9 cellular contexts compared by ENCODE assay signal in the genomic region with DNA sequence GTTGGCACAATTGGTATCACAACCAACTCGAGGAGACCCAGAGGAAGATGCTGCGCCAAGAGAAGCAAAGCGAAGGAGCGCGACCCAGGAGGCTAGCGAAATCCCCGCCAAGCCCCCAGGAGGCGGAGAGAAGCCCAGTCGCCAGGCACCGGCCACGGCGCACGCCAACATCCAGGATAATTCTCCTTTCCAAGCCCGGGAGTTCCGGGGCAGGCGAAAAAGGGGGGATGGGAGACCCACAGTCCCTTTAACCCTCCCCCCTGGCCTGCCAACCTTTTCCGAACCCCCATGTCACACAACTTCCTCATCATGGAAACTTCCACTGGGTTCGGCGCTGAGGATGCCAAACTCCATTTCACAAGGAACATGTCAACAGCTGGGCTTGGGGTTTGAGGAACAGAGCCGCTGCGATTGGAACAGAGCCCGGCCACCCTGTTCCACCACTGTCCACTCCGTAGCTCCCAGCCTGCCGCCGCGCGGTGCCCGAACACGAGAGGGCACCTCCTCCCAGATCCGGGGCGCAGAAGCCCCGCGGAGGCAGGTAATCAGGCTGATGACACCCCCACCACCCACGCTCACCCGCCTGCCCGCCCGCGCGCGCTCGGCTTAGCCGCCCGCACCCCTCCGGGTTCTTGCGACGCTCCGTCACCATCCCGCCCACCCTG. TPM values are rescaled to one million over a fixed set of nuclear protein-coding genes. Genes with fewer than 3 reads are reported as not detected.
A peak's percentile ranks its signal among the peaks of the same experiment; 100 is the strongest.
DNase-seq lines count a peak whose midpoint lies in the region; ATAC-seq and TF ChIP-seq lines count a peak whose summit lies in the region.
"Had no signal": no experiment of that assay in that cellular context is flagged by ENCODE, and none has a peak within 500 bp of the region (broad histone marks: within the 10 kb centered on the region; RNA-seq: fewer than 3 reads in every experiment).

No MANE protein-coding gene starts in this region.

- H3K27ac ChIP-seq in HEK293 (ENCODE audit: extremely low read depth, low read depth, low read length) (peak overlapping the region; percentile 89), WERI-Rb-1 (peak overlapping the region; percentile 95), cardiac muscle cell (no peak overlapping the region)

- H3K4me3 ChIP-seq in HEK293 (ENCODE audit: low read depth, low read length): peak overlapping the region; percentile 67
- H3K4me3 ChIP-seq in WERI-Rb-1 (ENCODE audit: low read depth, low read length): peak overlapping the region; percentile 70
- H3K4me3 ChIP-seq in cardiac muscle cell: peak overlapping the region; percentile 69

- no peak for ATAC-seq in HG02678 (IDR thresholded peaks at IDR 0.05; ENCODE audit: unreplicated experiment)

- CTCF ChIA-PET in HEK293 (lab: Yijun Ruan, JAX): interaction anchor here (0.9 kb wide), 1 partner anchor 10 kb away, joined by 3 read pairs; no protein-coding TSS in a partner anchor

- H3K9me3 ChIP-seq in HEK293 (ENCODE audit: control insufficient read depth, insufficient read depth, low read depth, low read length): no peaks in the 10 kb centered on the region
- H3K9me3 ChIP-seq in WERI-Rb-1 (ENCODE audit: severe bottlenecking): no peaks in the 10 kb centered on the region
- no peaks in the 10 kb centered on the region for H3K9me3 ChIP-seq in cardiac muscle cell (ENCODE audit: low read depth)

- H3K27me3 ChIP-seq in WERI-Rb-1 (ENCODE audit: insufficient read depth, low read depth, severe bottlenecking) (no peaks in the 10 kb centered on the region), cardiac muscle cell (peaks cover 64% of the 10 kb centered on the region)

- H3K4me1 ChIP-seq in HEK293 (ENCODE audit: control insufficient read depth, insufficient read depth, low read length) (no peaks in the 10 kb centered on the region), cardiac muscle cell (ENCODE audit: low read depth) (no peaks in the 10 kb centered on the region)

- peak; percentile 73 for TF ChIP-seq CTCF in HEK293 (tag by site-specific recombination; IDR thresholded peaks at IDR 0.05)
- TF ChIP-seq CTCF in WERI-Rb-1 (IDR thresholded peaks at IDR 0.05; ENCODE audit: low read depth, low read length): no peak
- no peak for TF ChIP-seq CTCF in cardiac muscle cell (IDR thresholded peaks at IDR 0.05; ENCODE audit: low read depth, low read length)

- POLR2A ChIA-PET in HEK293 (lab: Yijun Ruan, JAX): interaction anchor here (1.0 kb wide), 1 partner anchor 27 kb away, joined by 3 read pairs; no protein-coding TSS in a partner anchor

- DNase-seq in WERI-Rb-1: peak; percentile 62
- peak; percentile 51 to 59 for DNase-seq in cardiac muscle cell (ENCODE audit: low read depth in 1 of 2, low spot score in 1 of 2)
- peak; percentile 56 for DNase-seq in occipital lobe (lab: John Stamatoyannopoulos, UW)
- no peak for DNase-seq in RKO (ENCODE audit: low spot score)
- no peak for DNase-seq in activated CD4-positive, alpha-beta T cell treated with anti-CD3 and anti-CD28 coated beads, Interleukin-2, amount 50 U/mL, for 48 hours
- DNase-seq in NOMO-1 treated with dmso at 0.1 percent for 144 hours (lab: John Stamatoyannopoulos, UW; ENCODE audit: unreplicated experiment): no peak

- H3K36me3 ChIP-seq in HEK293 (ENCODE audit: control insufficient read depth in 2 of 2, insufficient read depth in 1 of 2, low read length in 2 of 2) (no peaks in the 10 kb centered on the region), WERI-Rb-1 (peaks cover 6% of the 10 kb centered on the region), cardiac muscle cell (no peaks in the 10 kb centered on the region)

TF ChIP-seq in HEK293, 187 proteins besides CTCF, POLR2A, EP300 and RAD21 (continues in another document):
- TF ChIP-seq RBAK (tag by site-specific recombination; IDR thresholded peaks at IDR 0.05) (no peak), ZNF596 (tag by site-specific recombination; IDR thresholded peaks at IDR 0.05) (no peak), ZNF610 (tag by site-specific recombination; IDR thresholded peaks at IDR 0.05; ENCODE audit: borderline replicate concordance) (no peak), OVOL3 (tag by site-specific recombination; IDR thresholded peaks at IDR 0.05) (no peak), ZNF223 (tag by site-specific recombination; IDR thresholded peaks at IDR 0.05) (no peak), ZNF561 (tag by site-specific recombination; IDR thresholded peaks at IDR 0.05; ENCODE audit: borderline replicate concordance) (no peak), ZNF629 (tag by site-specific recombination; IDR thresholded peaks at IDR 0.05) (0 out of 2 replicates have a peak, but pooled peaks have one; percentile 24), KLF9 (tag by site-specific recombination; IDR thresholded peaks at IDR 0.05; ENCODE audit: low read depth) (no peak; the same call in 1 of the 2 replicates), ZNF670 (tag by site-specific recombination; IDR thresholded peaks at IDR 0.05; ENCODE audit: low read depth) (no peak), ZNF555 (tag by site-specific recombination; conservative IDR thresholded peaks at IDR 0.05) (no peak), ZNF510 (tag by site-specific recombination; IDR thresholded peaks at IDR 0.05; ENCODE audit: insufficient replicate concordance) (no peak), SP7 (tag by site-specific recombination; IDR thresholded peaks at IDR 0.05) (0 out of 2 replicates have a peak, but pooled peaks have one; percentile 41), ZNF138 (tag by site-specific recombination; IDR thresholded peaks at IDR 0.05; ENCODE audit: borderline replicate concordance) (no peak), SP2 (tag by site-specific recombination; IDR thresholded peaks at IDR 0.05) (no peak)
- TF ChIP-seq, protein P1, sequence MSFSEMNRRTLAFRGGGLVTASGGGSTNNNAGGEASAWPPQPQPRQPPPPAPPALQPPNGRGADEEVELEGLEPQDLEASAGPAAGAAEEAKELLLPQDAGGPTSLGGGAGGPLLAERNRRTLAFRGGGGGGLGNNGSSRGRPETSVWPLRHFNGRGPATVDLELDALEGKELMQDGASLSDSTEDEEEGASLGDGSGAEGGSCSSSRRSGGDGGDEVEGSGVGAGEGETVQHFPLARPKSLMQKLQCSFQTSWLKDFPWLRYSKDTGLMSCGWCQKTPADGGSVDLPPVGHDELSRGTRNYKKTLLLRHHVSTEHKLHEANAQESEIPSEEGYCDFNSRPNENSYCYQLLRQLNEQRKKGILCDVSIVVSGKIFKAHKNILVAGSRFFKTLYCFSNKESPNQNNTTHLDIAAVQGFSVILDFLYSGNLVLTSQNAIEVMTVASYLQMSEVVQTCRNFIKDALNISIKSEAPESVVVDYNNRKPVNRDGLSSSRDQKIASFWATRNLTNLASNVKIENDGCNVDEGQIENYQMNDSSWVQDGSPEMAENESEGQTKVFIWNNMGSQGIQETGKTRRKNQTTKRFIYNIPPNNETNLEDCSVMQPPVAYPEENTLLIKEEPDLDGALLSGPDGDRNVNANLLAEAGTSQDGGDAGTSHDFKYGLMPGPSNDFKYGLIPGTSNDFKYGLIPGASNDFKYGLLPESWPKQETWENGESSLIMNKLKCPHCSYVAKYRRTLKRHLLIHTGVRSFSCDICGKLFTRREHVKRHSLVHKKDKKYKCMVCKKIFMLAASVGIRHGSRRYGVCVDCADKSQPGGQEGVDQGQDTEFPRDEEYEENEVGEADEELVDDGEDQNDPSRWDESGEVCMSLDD (tag by site-specific recombination; IDR thresholded peaks at IDR 0.05): peak; percentile 79
- TF ChIP-seq, protein P2, sequence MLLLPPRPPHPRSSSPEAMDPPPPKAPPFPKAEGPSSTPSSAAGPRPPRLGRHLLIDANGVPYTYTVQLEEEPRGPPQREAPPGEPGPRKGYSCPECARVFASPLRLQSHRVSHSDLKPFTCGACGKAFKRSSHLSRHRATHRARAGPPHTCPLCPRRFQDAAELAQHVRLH (tag by site-specific recombination; IDR thresholded peaks at IDR 0.05): no peak; the same call in 1 of the 2 replicates
- TF ChIP-seq, protein P3, sequence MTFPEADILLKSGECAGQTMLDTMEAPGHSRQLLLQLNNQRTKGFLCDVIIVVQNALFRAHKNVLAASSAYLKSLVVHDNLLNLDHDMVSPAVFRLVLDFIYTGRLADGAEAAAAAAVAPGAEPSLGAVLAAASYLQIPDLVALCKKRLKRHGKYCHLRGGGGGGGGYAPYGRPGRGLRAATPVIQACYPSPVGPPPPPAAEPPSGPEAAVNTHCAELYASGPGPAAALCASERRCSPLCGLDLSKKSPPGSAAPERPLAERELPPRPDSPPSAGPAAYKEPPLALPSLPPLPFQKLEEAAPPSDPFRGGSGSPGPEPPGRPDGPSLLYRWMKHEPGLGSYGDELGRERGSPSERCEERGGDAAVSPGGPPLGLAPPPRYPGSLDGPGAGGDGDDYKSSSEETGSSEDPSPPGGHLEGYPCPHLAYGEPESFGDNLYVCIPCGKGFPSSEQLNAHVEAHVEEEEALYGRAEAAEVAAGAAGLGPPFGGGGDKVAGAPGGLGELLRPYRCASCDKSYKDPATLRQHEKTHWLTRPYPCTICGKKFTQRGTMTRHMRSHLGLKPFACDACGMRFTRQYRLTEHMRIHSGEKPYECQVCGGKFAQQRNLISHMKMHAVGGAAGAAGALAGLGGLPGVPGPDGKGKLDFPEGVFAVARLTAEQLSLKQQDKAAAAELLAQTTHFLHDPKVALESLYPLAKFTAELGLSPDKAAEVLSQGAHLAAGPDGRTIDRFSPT (tag by site-specific recombination; IDR thresholded peaks at IDR 0.05): no peak; the same call in none of the 2 replicates
- TF ChIP-seq, protein P4, sequence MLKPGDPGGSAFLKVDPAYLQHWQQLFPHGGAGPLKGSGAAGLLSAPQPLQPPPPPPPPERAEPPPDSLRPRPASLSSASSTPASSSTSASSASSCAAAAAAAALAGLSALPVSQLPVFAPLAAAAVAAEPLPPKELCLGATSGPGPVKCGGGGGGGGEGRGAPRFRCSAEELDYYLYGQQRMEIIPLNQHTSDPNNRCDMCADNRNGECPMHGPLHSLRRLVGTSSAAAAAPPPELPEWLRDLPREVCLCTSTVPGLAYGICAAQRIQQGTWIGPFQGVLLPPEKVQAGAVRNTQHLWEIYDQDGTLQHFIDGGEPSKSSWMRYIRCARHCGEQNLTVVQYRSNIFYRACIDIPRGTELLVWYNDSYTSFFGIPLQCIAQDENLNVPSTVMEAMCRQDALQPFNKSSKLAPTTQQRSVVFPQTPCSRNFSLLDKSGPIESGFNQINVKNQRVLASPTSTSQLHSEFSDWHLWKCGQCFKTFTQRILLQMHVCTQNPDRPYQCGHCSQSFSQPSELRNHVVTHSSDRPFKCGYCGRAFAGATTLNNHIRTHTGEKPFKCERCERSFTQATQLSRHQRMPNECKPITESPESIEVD (tag by site-specific recombination; IDR thresholded peaks at IDR 0.05): no peak
- TF ChIP-seq, protein P5, sequence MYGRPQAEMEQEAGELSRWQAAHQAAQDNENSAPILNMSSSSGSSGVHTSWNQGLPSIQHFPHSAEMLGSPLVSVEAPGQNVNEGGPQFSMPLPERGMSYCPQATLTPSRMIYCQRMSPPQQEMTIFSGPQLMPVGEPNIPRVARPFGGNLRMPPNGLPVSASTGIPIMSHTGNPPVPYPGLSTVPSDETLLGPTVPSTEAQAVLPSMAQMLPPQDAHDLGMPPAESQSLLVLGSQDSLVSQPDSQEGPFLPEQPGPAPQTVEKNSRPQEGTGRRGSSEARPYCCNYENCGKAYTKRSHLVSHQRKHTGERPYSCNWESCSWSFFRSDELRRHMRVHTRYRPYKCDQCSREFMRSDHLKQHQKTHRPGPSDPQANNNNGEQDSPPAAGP (tag by site-specific recombination; IDR thresholded peaks at IDR 0.05): peak; percentile 65; the same call in 1 of the 2 replicates

RNA-seq across cellular contexts. Expression of a gene that starts 0.6 kb away (rescaled TPM):
- total RNA-seq in cardiac muscle cell: 0.57 and 0.67 TPM in 2 replicates
- polyA plus RNA-seq in cardiac muscle cell: 0.49 and 0.96 TPM in 2 replicates
- total RNA-seq in occipital lobe: 44.5 TPM
- total RNA-seq: T-helper 1 cell treated with Interleukin-12 subunit alpha and Interleukin-12 subunit beta and Interleukin-4 antibody, amounts not matched to agents 30 ng/mL and 1 ng/mL, for 36 hours had no signal

Comparison
In these comparisons a context has a peak if more than half of its experiments do, and no peak if none do; other contexts are left out.
1. DNase-seq: peak in WERI-Rb-1 (single experiment), cardiac muscle cell (2 of 2) and occipital lobe (single experiment); none in RKO (single experiment), activated CD4-positive, alpha-beta T cell treated with anti-CD3 and anti-CD28 coated beads, Interleukin-2, amount 50 U/mL, for 48 hours (0 of 2) and NOMO-1 treated with dmso at 0.1 percent for 144 hours (single experiment).
2. RNA of a gene that starts 0.6 kb away (total RNA-seq): 44.5 TPM in occipital lobe (single experiment); 0.57 to 0.67 TPM in cardiac muscle cell; every median in the first group is over 10 times any median in the second.
3. Peak in every context shown above with its lines, with median percentiles within 50 percentile points of each other: H3K4me3 ChIP-seq.